In genomic region chr3:45632956-45633355, GRCh38 we compare ENCODE assay signal across 22 cellular contexts.
"Had no signal": no experiment of that assay in that cellular context is flagged by ENCODE, and none has a peak within 500 bp of the region (broad histone marks: within the 10 kb centered on the region; RNA-seq: fewer than 3 reads in every experiment).

No MANE protein-coding gene starts in this region.

- H3K4me3 Mint-ChIP-seq: activated B cell treated with CpG ODN at 0.5 μM for 24 hours; activated CD4-positive, alpha-beta memory T cell treated with anti-CD3 and anti-CD28 coated beads, Interleukin-2, amount 10 ng/mL, durations not matched to agents 7 days and 5 days; activated CD8-positive, alpha-beta memory T cell treated with anti-CD3 and anti-CD28 coated beads, Interleukin-2, amount 10 ng/mL, durations not matched to agents 7 days and 5 days; central memory CD8-positive, alpha-beta T cell; naive thymus-derived CD8-positive, alpha-beta T cell; T-helper 2 cell treated with Interferon-gamma antibody and Interleukin-4, amounts not matched to agents 5 μg/mL and 100 μg/mL, for 36 hours; type B pancreatic cell had no signal

- ATAC-seq: activated CD8-positive, alpha-beta memory T cell treated with anti-CD3 and anti-CD28 coated beads, Interleukin-2, amount 10 ng/mL, durations not matched to agents 7 days and 5 days; gastrocnemius medialis; naive thymus-derived CD8-positive, alpha-beta T cell; psoas muscle; right cardiac atrium had no signal

- DNase-seq: activated B cell treated with CpG ODN at 0.5 μM for 24 hours; activated CD4-positive, alpha-beta memory T cell treated with anti-CD3 and anti-CD28 coated beads, Interleukin-2, amount 10 ng/mL, durations not matched to agents 7 days and 5 days; activated CD4-positive, alpha-beta T cell treated with anti-CD3 and anti-CD28 coated beads for 48 hours; activated CD8-positive, alpha-beta memory T cell treated with anti-CD3 and anti-CD28 coated beads, Interleukin-2, amount 10 ng/mL, durations not matched to agents 7 days and 5 days; activated naive CD4-positive, alpha-beta T cell treated with Interleukin-2 at 50 U/mL for 16 hours; anterior cingulate cortex; brain microvascular endothelial cell; effector CD4-positive, alpha-beta T cell; gastrocnemius medialis; kidney; left lung; naive thymus-derived CD8-positive, alpha-beta T cell; ovary; psoas muscle; right cardiac atrium; stomach; SW 1271; testis had no signal

- H3K9me3 Mint-ChIP-seq: activated B cell treated with CpG ODN at 0.5 μM for 24 hours; activated CD4-positive, alpha-beta memory T cell treated with anti-CD3 and anti-CD28 coated beads, Interleukin-2, amount 10 ng/mL, durations not matched to agents 7 days and 5 days; activated T-helper 2 cell treated with anti-CD3 and anti-CD28 coated beads, Interferon-gamma antibody, Interleukin-2, Interleukin-4, amounts not matched to agents 10 μg/mL and 5 μg/mL and 100 μg/mL, durations not matched to agents 14 hours and 24 hours and 36 hours; central memory CD8-positive, alpha-beta T cell; naive thymus-derived CD8-positive, alpha-beta T cell; T-helper 2 cell treated with Interferon-gamma antibody and Interleukin-4, amounts not matched to agents 5 μg/mL and 100 μg/mL, for 36 hours; type B pancreatic cell had no signal

- H3K27me3 Mint-ChIP-seq: activated B cell treated with CpG ODN at 0.5 μM for 24 hours; activated CD4-positive, alpha-beta memory T cell treated with anti-CD3 and anti-CD28 coated beads, Interleukin-2, amount 10 ng/mL, durations not matched to agents 7 days and 5 days; activated CD8-positive, alpha-beta memory T cell treated with anti-CD3 and anti-CD28 coated beads, Interleukin-2, amount 10 ng/mL, durations not matched to agents 7 days and 5 days; central memory CD8-positive, alpha-beta T cell; naive thymus-derived CD8-positive, alpha-beta T cell; type B pancreatic cell had no signal

- H3K27ac Mint-ChIP-seq: activated B cell treated with CpG ODN at 0.5 μM for 24 hours; activated CD4-positive, alpha-beta memory T cell treated with anti-CD3 and anti-CD28 coated beads, Interleukin-2, amount 10 ng/mL, durations not matched to agents 7 days and 5 days; activated CD8-positive, alpha-beta memory T cell treated with anti-CD3 and anti-CD28 coated beads, Interleukin-2, amount 10 ng/mL, durations not matched to agents 7 days and 5 days; activated T-helper 2 cell treated with anti-CD3 and anti-CD28 coated beads, Interferon-gamma antibody, Interleukin-2, Interleukin-4, amounts not matched to agents 10 μg/mL and 5 μg/mL and 100 μg/mL, durations not matched to agents 14 hours and 24 hours and 36 hours; T-helper 2 cell treated with Interferon-gamma antibody and Interleukin-4, amounts not matched to agents 5 μg/mL and 100 μg/mL, for 36 hours; type B pancreatic cell had no signal
